1 cellular context compared by ENCODE assay signal in the genomic region with DNA sequence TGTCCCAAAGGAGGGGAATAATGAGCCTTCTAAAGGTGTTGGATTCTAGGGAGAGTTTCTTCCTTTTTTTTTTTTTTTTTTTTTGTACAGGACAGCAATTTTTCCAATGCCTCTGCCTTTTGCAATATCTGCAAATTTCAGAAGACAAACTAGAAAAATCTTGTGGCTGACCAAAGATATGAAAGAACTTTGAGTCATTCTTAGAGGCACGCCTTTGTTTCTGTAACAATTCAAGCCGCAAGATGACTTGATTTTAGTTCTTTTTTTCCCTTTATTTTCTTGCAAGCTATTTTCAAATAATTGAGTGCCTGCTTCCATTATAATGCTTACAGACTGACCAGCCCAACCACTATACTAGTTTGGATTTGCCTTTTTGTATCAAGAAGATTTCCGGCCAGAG.
TF ChIP-seq lines count a peak whose summit lies in the region.

No MANE protein-coding gene starts in this region.

TF ChIP-seq in IMR-90, 13 proteins besides CTCF, POLR2A, EP300 and RAD21:
- TF ChIP-seq, protein P1, sequence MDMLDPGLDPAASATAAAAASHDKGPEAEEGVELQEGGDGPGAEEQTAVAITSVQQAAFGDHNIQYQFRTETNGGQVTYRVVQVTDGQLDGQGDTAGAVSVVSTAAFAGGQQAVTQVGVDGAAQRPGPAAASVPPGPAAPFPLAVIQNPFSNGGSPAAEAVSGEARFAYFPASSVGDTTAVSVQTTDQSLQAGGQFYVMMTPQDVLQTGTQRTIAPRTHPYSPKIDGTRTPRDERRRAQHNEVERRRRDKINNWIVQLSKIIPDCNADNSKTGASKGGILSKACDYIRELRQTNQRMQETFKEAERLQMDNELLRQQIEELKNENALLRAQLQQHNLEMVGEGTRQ (IDR thresholded peaks at IDR 0.05; ENCODE audit: low read depth, low read length) = no peak
- TF ChIP-seq RCOR1 (IDR thresholded peaks at IDR 0.05; ENCODE audit: insufficient replicate concordance, low read length) (no peak), MAFK (IDR thresholded peaks at IDR 0.05; ENCODE audit: low read depth, low read length) (0 out of 2 replicates have a peak, but pooled peaks have one; percentile 18)
